Comparison of ENCODE assay signal across 2 cellular contexts in genomic region chr15:52071570-52071969, GRCh38.
TF ChIP-seq lines count a peak whose summit lies in the region.

No MANE protein-coding gene starts in this region.

TF ChIP-seq in Ishikawa, 13 proteins besides CTCF, POLR2A, EP300 and RAD21:
- TF ChIP-seq FOXM1 (IDR thresholded peaks at IDR 0.05; ENCODE audit: borderline replicate concordance, low read depth) (no peak), CEBPB (IDR thresholded peaks at IDR 0.05) (peak; percentile 83)

TF ChIP-seq in K562, 482 proteins besides CTCF, POLR2A, EP300 and RAD21:
- TF ChIP-seq CEBPG (CRISPR knock-in tag; IDR thresholded peaks at IDR 0.05) (peak; percentile 59), CEBPG (tag; conservative IDR thresholded peaks at IDR 0.05 in 1 of 2, IDR thresholded peaks at IDR 0.05 in 1 of 2) (peak; percentile 68 to 77), CEBPB (tag; IDR thresholded peaks at IDR 0.05) (peak; percentile 91), IFI16 (CRISPR knock-in tag; IDR thresholded peaks at IDR 0.05) (no peak)
